14 cellular contexts compared by ENCODE assay signal in genomic region chr16:66197668-66198278, GRCh38.
A peak's percentile ranks its signal among the peaks of the same experiment; 100 is the strongest.
DNase-seq lines count a peak whose midpoint lies in the region; ATAC-seq and TF ChIP-seq lines count a peak whose summit lies in the region.
"Had no signal": no experiment of that assay in that cellular context is flagged by ENCODE, and none has a peak within 500 bp of the region (broad histone marks: within the 10 kb centered on the region; RNA-seq: fewer than 3 reads in every experiment).

No MANE protein-coding gene starts in this region.

- DNase-seq in NCI-H510A treated with DMSO at 0.1 percent for 48 hours (lab: John Stamatoyannopoulos, UW) (peak; percentile 19), NCI-H510A (lab: John Stamatoyannopoulos, UW) (no peak), NCI-H82 treated with DMSO at 0.1 percent for 48 hours (lab: John Stamatoyannopoulos, UW; ENCODE audit: unreplicated experiment) (peak; percentile 13), lung (ENCODE audit: low spot score) (peak; percentile 4), NCI-H2196 (lab: John Stamatoyannopoulos, UW; ENCODE audit: unreplicated experiment) (no peak), GM20000 (ENCODE audit: low spot score) (no peak), NCI-H524 treated with DMSO at 0.1 percent for 48 hours (lab: John Stamatoyannopoulos, UW) (no peak)
- DNase-seq: C1 segment of cervical spinal cord; Calu3; CD4-positive, alpha-beta T cell; DMS 273 treated with DMSO at 0.1 percent for 48 hours; DMS79 treated with DMSO at 0.1 percent for 48 hours; EL had no signal

- TF ChIP-seq CTCF in lung (IDR thresholded peaks at IDR 0.05; ENCODE audit: control extremely low read depth, extremely low read depth), result no peak
- TF ChIP-seq CTCF in GM20000 (IDR thresholded peaks at IDR 0.05; ENCODE audit: extremely low read depth, missing control alignments), result no peak

- H3K9me3 ChIP-seq in lung (ENCODE audit: control insufficient read depth in 2 of 2, insufficient read depth in 1 of 2, low read length in 1 of 2), result no peaks in the 10 kb centered on the region
- H3K9me3 ChIP-seq: HAP-1 had no signal

- H3K27me3 ChIP-seq in lung (ENCODE audit: control insufficient read depth, insufficient read depth), result no peaks in the 10 kb centered on the region

- WGBS in lung, 2 donors, result 55 to 68% methylated on average over 4 of the region's 4 CpGs

- H3K27ac ChIP-seq in lung (ENCODE audit: low read depth in 1 of 2, low read length in 1 of 2), result no peak overlapping the region

- no peaks in the 10 kb centered on the region for H3K4me1 ChIP-seq in lung (ENCODE audit: control insufficient read depth in 2 of 2, insufficient read depth in 2 of 2, low read length in 2 of 2)
- H3K4me1 ChIP-seq: HAP-1 had no signal

- ATAC-seq in lung (ENCODE audit: insufficient read depth, low FRiP score), result peak; percentile 19

- no peak overlapping the region for H3K4me3 ChIP-seq in lung
- H3K4me3 ChIP-seq: HAP-1 had no signal

- H3K36me3 ChIP-seq in lung (ENCODE audit: control insufficient read depth in 2 of 2, insufficient read depth in 2 of 2, low read length in 2 of 2), result no peaks in the 10 kb centered on the region
- H3K36me3 ChIP-seq: HAP-1 had no signal

Comparison
In these comparisons a context has a peak if more than half of its experiments do, and no peak if none do; other contexts are left out.
1. DNase-seq: peak in NCI-H510A treated with DMSO at 0.1 percent for 48 hours (single experiment), NCI-H82 treated with DMSO at 0.1 percent for 48 hours (single experiment) and lung (single experiment); none in NCI-H510A (single experiment), NCI-H2196 (single experiment), GM20000 (single experiment) and NCI-H524 treated with DMSO at 0.1 percent for 48 hours (single experiment).